In genomic region chr12:127165567-127166392, GRCh38 we compare ENCODE assay signal across 9 cellular contexts.
DNase-seq lines count a peak whose midpoint lies in the region; ATAC-seq and TF ChIP-seq lines count a peak whose summit lies in the region.
"Had no signal": no experiment of that assay in that cellular context is flagged by ENCODE, and none has a peak within 500 bp of the region (broad histone marks: within the 10 kb centered on the region; RNA-seq: fewer than 3 reads in every experiment).

No MANE protein-coding gene starts in this region.

- H3K27me3 ChIP-seq in adipocyte (replicated peaks; ENCODE audit: control insufficient read depth, insufficient read depth, low read length) (no peaks in the 10 kb centered on the region), left ventricle myocardium inferior (ENCODE audit: low read depth) (peaks cover 16% of the 10 kb centered on the region), tibial artery (no peaks in the 10 kb centered on the region)

- H3K36me3 ChIP-seq in adipocyte (ENCODE audit: control insufficient read depth, insufficient read depth, low read length, severe bottlenecking): no peaks in the 10 kb centered on the region
- no peaks in the 10 kb centered on the region for H3K36me3 ChIP-seq in left ventricle myocardium inferior
- no peaks in the 10 kb centered on the region for H3K36me3 ChIP-seq in tibial artery

- peaks cover 12% of the 10 kb centered on the region for H3K9me3 ChIP-seq in adipocyte (ENCODE audit: control insufficient read depth, low read length)
- H3K9me3 ChIP-seq in left ventricle myocardium inferior (replicated peaks): no peaks in the 10 kb centered on the region
- no peaks in the 10 kb centered on the region for H3K9me3 ChIP-seq in tibial artery

- H3K4me3 Mint-ChIP-seq in T-cell: peak overlapping the region; percentile 65 to 81 (median 66)

- no peaks in the 10 kb centered on the region for H3K9me3 Mint-ChIP-seq in T-cell

- peaks cover 25% of the 10 kb centered on the region for H3K4me1 ChIP-seq in adipocyte (ENCODE audit: control insufficient read depth, insufficient read depth, low read length)
- H3K4me1 ChIP-seq in left ventricle myocardium inferior: peaks cover 10% of the 10 kb centered on the region
- peaks cover 0 to 7% (median 2%) of the 10 kb centered on the region in 4 donors for H3K4me1 ChIP-seq in tibial artery

- H3K4me1 Mint-ChIP-seq in T-cell: peaks cover 12 to 28% (median 19%) of the 10 kb centered on the region in 3 donors

- peak overlapping the region; percentile 82 for H3K9ac ChIP-seq in adipocyte (ENCODE audit: low read length)

- POLR2A ChIA-PET in T-cell (lab: Charles Lee): interaction anchor here in 1 of 2 donors (0.5 to 0.7 kb wide), 2 partner anchors 24 to 57 kb away, joined by 3 to 7 read pairs; no protein-coding TSS in a partner anchor

- intact Hi-C loops in left ventricle myocardium inferior (cut with micrococcal nuclease) (no loop called here), posterior vena cava (cut with DNase I) (no loop called here), tibial artery (cut with DNase I; ENCODE audit: low total_unique reads) (no loop called here)

- H3K27ac ChIP-seq in left ventricle myocardium inferior (replicated peaks): peak overlapping the region; percentile 86
- H3K27ac ChIP-seq in tibial artery: peak overlapping the region; percentile 26 to 41
- H3K27ac ChIP-seq: 22Rv1 had no signal

- ATAC-seq in T-cell (replicated peaks in 1 of 4): peak; percentile 85 to 90 (median 88)

- TF ChIP-seq CTCF in left ventricle myocardium inferior (IDR thresholded peaks at IDR 0.05; ENCODE audit: borderline replicate concordance): no peak
- no peak for TF ChIP-seq CTCF in tibial artery (IDR thresholded peaks at IDR 0.05)

- CTCF ChIA-PET in T-cell (lab: Charles Lee): no interaction called here

- peaks cover 17 to 19% of the 10 kb centered on the region in 2 donors for H3K27me3 Mint-ChIP-seq in T-cell

- peak; percentile 49 to 85 (median 78) for DNase-seq in NCI-H1417 (lab: John Stamatoyannopoulos, UW)
- DNase-seq in NCI-H1417 treated with DMSO at 0.1 percent for 48 hours (lab: John Stamatoyannopoulos, UW): no peak
- peak; percentile 89 for DNase-seq in HT-29 (ENCODE audit: low spot score)
- DNase-seq in T-cell: peak; percentile 11 to 81 (median 58)
- DNase-seq in adipocyte (ENCODE audit: low read depth): peak; percentile 84
- peak; percentile 84 for DNase-seq in left ventricle myocardium inferior
- DNase-seq in posterior vena cava (ENCODE audit: low spot score): peak; percentile 94
- peak; percentile 62 to 77 for DNase-seq in tibial artery

- H3K4me3 ChIP-seq in adipocyte (ENCODE audit: low read length): peak overlapping the region; percentile 64
- peak overlapping the region; percentile 67 for H3K4me3 ChIP-seq in left ventricle myocardium inferior
- H3K4me3 ChIP-seq in tibial artery: peak overlapping the region; percentile 49 to 59

- H3K27ac Mint-ChIP-seq in T-cell: peak overlapping the region; percentile 81 to 83

- no peaks in the 10 kb centered on the region for H3K36me3 Mint-ChIP-seq in T-cell
